ENCODE assay signal across 14 cellular contexts in the genomic region with DNA sequence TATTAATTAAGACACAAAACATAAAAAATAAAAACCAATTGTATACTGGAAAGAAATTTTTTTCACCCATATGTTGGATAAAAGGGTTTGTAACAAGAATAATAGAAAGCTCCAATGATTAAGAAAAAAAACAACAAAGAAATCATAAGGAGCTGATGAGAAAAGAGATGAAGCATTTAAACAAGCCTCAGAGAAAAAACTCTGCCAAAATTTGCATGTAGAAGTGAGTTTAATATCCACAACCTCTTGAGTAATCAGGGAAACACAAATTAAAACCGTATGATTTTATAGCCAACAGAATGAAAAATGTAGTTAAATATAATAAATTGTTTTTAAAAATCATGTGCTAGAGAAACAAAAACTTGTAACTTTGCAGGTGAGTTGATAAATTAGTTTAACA.
A peak's percentile ranks its signal among the peaks of the same experiment; 100 is the strongest.
DNase-seq lines count a peak whose midpoint lies in the region; ATAC-seq, FAIRE-seq and TF ChIP-seq lines count a peak whose summit lies in the region.
"Had no signal": no experiment of that assay in that cellular context is flagged by ENCODE, and none has a peak within 500 bp of the region (broad histone marks: within the 10 kb centered on the region; RNA-seq: fewer than 3 reads in every experiment).

No MANE protein-coding gene starts in this region.

- H3K27ac ChIP-seq in astrocyte (ENCODE audit: low read depth, low read length) (no peak overlapping the region), uterus (peak overlapping the region; percentile 5 to 71), upper lobe of right lung (no peak overlapping the region)
- H3K27ac ChIP-seq: C4-2B had no signal

- H4K20me1 ChIP-seq in astrocyte (ENCODE audit: insufficient read depth, low read length) = no peaks in the 10 kb centered on the region

- no peaks in the 10 kb centered on the region for H3K27me3 Mint-ChIP-seq in Calu3 (ENCODE audit: unreplicated experiment)
- H3K27me3 Mint-ChIP-seq in astrocyte (ENCODE audit: low read depth, unreplicated experiment) = no peaks in the 10 kb centered on the region
- H3K27me3 Mint-ChIP-seq: CD4-positive, alpha-beta memory T cell; IgD-negative memory B cell had no signal

- H3K79me2 ChIP-seq in astrocyte (ENCODE audit: insufficient read depth, low read length) = no peaks in the 10 kb centered on the region

- no peak for TF ChIP-seq CTCF in Calu3 (IDR thresholded peaks at IDR 0.05; ENCODE audit: unreplicated experiment)
- TF ChIP-seq CTCF in astrocyte (IDR thresholded peaks at IDR 0.05; ENCODE audit: insufficient read depth, low read depth, low read length) = no peak
- no peak for TF ChIP-seq CTCF in uterus (IDR thresholded peaks at IDR 0.05)
- no peak for TF ChIP-seq CTCF in upper lobe of right lung (IDR thresholded peaks at IDR 0.05)

- H3K4me3 Mint-ChIP-seq in Calu3 (ENCODE audit: low read depth, unreplicated experiment) = no peak overlapping the region
- no peak overlapping the region for H3K4me3 Mint-ChIP-seq in astrocyte (ENCODE audit: unreplicated experiment)
- H3K4me3 Mint-ChIP-seq: CD4-positive, alpha-beta memory T cell; IgD-negative memory B cell had no signal

- H3K27ac Mint-ChIP-seq in Calu3 (ENCODE audit: unreplicated experiment) = peak overlapping the region; percentile 98
- H3K27ac Mint-ChIP-seq in astrocyte (ENCODE audit: unreplicated experiment) = peak overlapping the region; percentile 86
- H3K27ac Mint-ChIP-seq: CD4-positive, alpha-beta memory T cell; IgD-negative memory B cell had no signal

- DNase-seq in Calu3 (no peak), astrocyte (ENCODE audit: low read depth) (no peak), fibroblast of gingiva (ENCODE audit: low read depth) (peak; percentile 75), uterus (no peak), upper lobe of right lung (no peak), GM12892 (ENCODE audit: insufficient read length) (no peak)
- DNase-seq: BE2C; CD4-positive, alpha-beta memory T cell; GM23248 had no signal

- H3K9ac ChIP-seq in astrocyte (ENCODE audit: low read length) = no peak overlapping the region
- H3K9ac ChIP-seq: GM23248 had no signal

- no peak for ATAC-seq in GM21717 (IDR thresholded peaks at IDR 0.05; ENCODE audit: unreplicated experiment)
- no peak for ATAC-seq in upper lobe of right lung

- H3K4me1 Mint-ChIP-seq in Calu3 (ENCODE audit: low read depth, unreplicated experiment) (peaks cover 31% of the 10 kb centered on the region), astrocyte (ENCODE audit: low read depth, unreplicated experiment) (peaks cover 22% of the 10 kb centered on the region)
- H3K4me1 Mint-ChIP-seq: CD4-positive, alpha-beta memory T cell; IgD-negative memory B cell had no signal

- H3K4me1 ChIP-seq in astrocyte (ENCODE audit: insufficient read depth, low read length) (peaks cover 16% of the 10 kb centered on the region), uterus (peaks cover 4 to 8% of the 10 kb centered on the region in 2 donors), upper lobe of right lung (no peaks in the 10 kb centered on the region)

- H3K4me2 ChIP-seq in astrocyte (ENCODE audit: low read length) = no peak overlapping the region

- no peak overlapping the region for H2AFZ ChIP-seq in astrocyte (ENCODE audit: low read depth, low read length)
- H2AFZ ChIP-seq: GM23248 had no signal

- FAIRE-seq in astrocyte (lab: Jason Lieb, UNC) (no peak), GM12892 (lab: Jason Lieb, UNC) (no peak)
- FAIRE-seq: D721Med, GM18507 had no signal

- no peak overlapping the region for H3K4me3 ChIP-seq in astrocyte (ENCODE audit: insufficient read depth, low read depth, low read length)
- no peak overlapping the region for H3K4me3 ChIP-seq in uterus
- H3K4me3 ChIP-seq in upper lobe of right lung = no peak overlapping the region
- H3K4me3 ChIP-seq: GM23248 had no signal

- TF ChIP-seq POLR2A in uterus (IDR thresholded peaks at IDR 0.05) = no peak
- no peak for TF ChIP-seq POLR2A in GM12892 (IDR thresholded peaks at IDR 0.05; ENCODE audit: low read depth, low read length)

- no TSS peak for BruUV-seq in Calu3 (replicated peaks; lab: Mats Ljungman, UMichigan)

- H3K27me3 ChIP-seq in astrocyte (ENCODE audit: insufficient read depth, low read length) = no peaks in the 10 kb centered on the region
- no peaks in the 10 kb centered on the region for H3K27me3 ChIP-seq in uterus
- H3K27me3 ChIP-seq in upper lobe of right lung = no peaks in the 10 kb centered on the region
- H3K27me3 ChIP-seq: BE2C had no signal

- H3K36me3 ChIP-seq in astrocyte (ENCODE audit: insufficient read depth, low read length) (no peaks in the 10 kb centered on the region), uterus (no peaks in the 10 kb centered on the region), upper lobe of right lung (no peaks in the 10 kb centered on the region)
- H3K36me3 ChIP-seq: BE2C had no signal

- H3K9me3 ChIP-seq in astrocyte (ENCODE audit: insufficient read depth, low read depth, low read length) (no peaks in the 10 kb centered on the region), uterus (peaks cover 0 to 3% of the 10 kb centered on the region in 2 donors), upper lobe of right lung (no peaks in the 10 kb centered on the region)
- H3K9me3 ChIP-seq: BE2C had no signal

- H3K9me3 Mint-ChIP-seq in Calu3 (ENCODE audit: low read depth, unreplicated experiment) (no peaks in the 10 kb centered on the region), astrocyte (ENCODE audit: unreplicated experiment) (no peaks in the 10 kb centered on the region)

- CTCF ChIA-PET in Calu3 (lab: Charles Lee) = interaction anchor here (1.4 kb wide), 1 partner anchor 8 kb away, joined by 7 read pairs; no protein-coding TSS in a partner anchor

- peaks cover 14% of the 10 kb centered on the region for H3K36me3 Mint-ChIP-seq in Calu3 (ENCODE audit: insufficient read depth, unreplicated experiment)
- H3K36me3 Mint-ChIP-seq in astrocyte (ENCODE audit: low read depth, unreplicated experiment) = no peaks in the 10 kb centered on the region
- H3K36me3 Mint-ChIP-seq: CD4-positive, alpha-beta memory T cell; IgD-negative memory B cell had no signal

- intact Hi-C loops in Calu3 (cut with micrococcal nuclease; ENCODE audit: unreplicated experiment) = loop anchor here (5.0 kb wide), 2 partner anchors 182 to 188 kb away; no protein-coding TSS in a partner anchor
- intact Hi-C loops in uterus (cut with DNase I; ENCODE audit: low total_unique reads) = no loop called here
- intact Hi-C loops in upper lobe of right lung (cut with DNase I) = no loop called here

Comparison
In these comparisons a context has a peak if more than half of its experiments do, and no peak if none do; other contexts are left out.
1. H3K27ac ChIP-seq: peak in uterus (2 of 2); none in astrocyte (single experiment) and upper lobe of right lung (single experiment).